In the genomic region with DNA sequence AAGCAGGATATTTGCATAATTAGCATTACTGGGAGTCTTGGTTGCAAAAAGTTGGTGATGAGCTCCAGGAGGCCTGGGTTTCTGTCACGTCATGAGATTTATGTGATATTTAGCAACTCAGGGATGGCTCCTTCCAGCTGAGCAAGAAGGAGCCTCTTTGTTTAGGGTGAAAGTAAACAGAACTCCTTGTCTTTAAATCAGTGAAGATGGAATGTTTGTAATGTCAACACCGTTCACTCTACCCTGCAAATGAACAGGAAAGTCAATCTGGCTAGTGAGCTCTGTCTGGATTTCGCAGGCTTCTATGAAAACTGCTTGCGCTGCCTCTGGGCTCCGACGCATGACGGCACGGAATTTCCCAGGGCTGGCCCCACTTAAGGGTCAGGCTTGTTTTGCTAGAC, we compare ENCODE assay signal across 14 cellular contexts.
A peak's percentile ranks its signal among the peaks of the same experiment; 100 is the strongest.
DNase-seq lines count a peak whose midpoint lies in the region; ATAC-seq and TF ChIP-seq lines count a peak whose summit lies in the region.
"Had no signal": no experiment of that assay in that cellular context is flagged by ENCODE, and none has a peak within 500 bp of the region (broad histone marks: within the 10 kb centered on the region; RNA-seq: fewer than 3 reads in every experiment).

No MANE protein-coding gene starts in this region.

- DNase-seq in body of pancreas, result no peak
- peak; percentile 38 for DNase-seq in kidney tubule cell (ENCODE audit: low spot score)
- no peak for DNase-seq in smooth muscle cell (lab: John Stamatoyannopoulos, UW; ENCODE audit: unreplicated experiment)
- no peak for DNase-seq in ACHN
- DNase-seq: activated CD4-positive, alpha-beta memory T cell treated with anti-CD3 and anti-CD28 coated beads, Interleukin-2, amount 10 ng/mL, durations not matched to agents 7 days and 5 days; CD4-positive, alpha-beta T cell; NCI-H1092 treated with DMSO at 0.1 percent for 48 hours; NCI-H748 treated with DMSO at 0.1 percent for 48 hours; retina; stimulated activated naive CD4-positive, alpha-beta T cell treated with Interleukin-2 at 50 U/mL for 16 hours had no signal

- no peak for TF ChIP-seq POLR2A in body of pancreas (IDR thresholded peaks at IDR 0.05)

- peak overlapping the region; percentile 43 for H3K27ac ChIP-seq in HUES48 (ENCODE audit: low read depth, low read length)
- no peak overlapping the region for H3K27ac ChIP-seq in body of pancreas
- peak overlapping the region; percentile 46 for H3K27ac ChIP-seq in smooth muscle cell (ENCODE audit: low read depth)
- H3K27ac ChIP-seq: RWPE1 had no signal

- H3K4me2 ChIP-seq in smooth muscle cell, result peak overlapping the region; percentile 15

- H3K9ac ChIP-seq in HUES48 (ENCODE audit: low read depth, low read length) (no peak overlapping the region), smooth muscle cell (ENCODE audit: low read depth) (no peak overlapping the region)

- H3K4me1 ChIP-seq in HUES48 (ENCODE audit: control insufficient read depth, insufficient read depth, low read length), result peaks cover 23% of the 10 kb centered on the region
- H3K4me1 ChIP-seq in body of pancreas, result no peaks in the 10 kb centered on the region
- no peaks in the 10 kb centered on the region for H3K4me1 ChIP-seq in smooth muscle cell (ENCODE audit: low read depth)

- H3K36me3 ChIP-seq in HUES48 (ENCODE audit: control insufficient read depth, insufficient read depth, low read length), result no peaks in the 10 kb centered on the region
- H3K36me3 ChIP-seq in body of pancreas (replicated peaks in 1 of 2; ENCODE audit: insufficient read depth in 1 of 2, low read depth in 2 of 2), result no peaks in the 10 kb centered on the region
- no peaks in the 10 kb centered on the region for H3K36me3 ChIP-seq in smooth muscle cell (ENCODE audit: low read depth)

- H3K27me3 ChIP-seq in HUES48 (ENCODE audit: control insufficient read depth, insufficient read depth, low read length) (no peaks in the 10 kb centered on the region), body of pancreas (no peaks in the 10 kb centered on the region), smooth muscle cell (ENCODE audit: low read depth) (no peaks in the 10 kb centered on the region)

- intact Hi-C loops in body of pancreas (cut with DNase I), result no loop called here

- H2AFZ ChIP-seq in smooth muscle cell (ENCODE audit: low read depth), result no peak overlapping the region

- H3K4me3 ChIP-seq in HUES48 (ENCODE audit: low read depth, low read length) (no peak overlapping the region), body of pancreas (no peak overlapping the region), smooth muscle cell (no peak overlapping the region)

- H4K20me1 ChIP-seq in smooth muscle cell (ENCODE audit: low read depth), result no peaks in the 10 kb centered on the region

- in situ Hi-C loops in ACHN (cut with HindIII; ENCODE audit: low pct_ligation_motif_present, low pct_unique_long_range_greater_than_20kb, low sequenced_read_pairs), result no loop called here

- peaks cover 10% of the 10 kb centered on the region for H3K9me3 ChIP-seq in HUES48 (ENCODE audit: control insufficient read depth, insufficient read depth, low read length)
- no peaks in the 10 kb centered on the region for H3K9me3 ChIP-seq in body of pancreas
- no peaks in the 10 kb centered on the region for H3K9me3 ChIP-seq in smooth muscle cell (replicated peaks; ENCODE audit: low read depth)

- peak; percentile 12 for ATAC-seq in body of pancreas
- ATAC-seq in GM18868 (IDR thresholded peaks at IDR 0.05; ENCODE audit: unreplicated experiment), result no peak
- ATAC-seq in HG02571 (IDR thresholded peaks at IDR 0.05; ENCODE audit: unreplicated experiment), result no peak

- 49 to 50% methylated on average over 8 of the region's 8 CpGs for WGBS in body of pancreas, 2 donors
- 19% methylated on average over 8 of the region's 8 CpGs for WGBS in smooth muscle cell (ENCODE audit: low lambda C conversion rate)

- TF ChIP-seq CTCF in body of pancreas (IDR thresholded peaks at IDR 0.05) (no peak), smooth muscle cell (IDR thresholded peaks at IDR 0.05; ENCODE audit: borderline replicate concordance, insufficient read depth, poor library complexity, severe bottlenecking) (no peak)

- no peaks in the 10 kb centered on the region for H3F3A ChIP-seq in smooth muscle cell (ENCODE audit: low read depth)

- H3K79me2 ChIP-seq in smooth muscle cell (ENCODE audit: low read depth), result no peaks in the 10 kb centered on the region

Comparison
In these comparisons a context has a peak if more than half of its experiments do, and no peak if none do; other contexts are left out.
1. H3K27ac ChIP-seq: peak in HUES48 (single experiment) and smooth muscle cell (single experiment); none in body of pancreas (0 of 4).